2 cellular contexts compared by ENCODE assay signal in the genomic region with DNA sequence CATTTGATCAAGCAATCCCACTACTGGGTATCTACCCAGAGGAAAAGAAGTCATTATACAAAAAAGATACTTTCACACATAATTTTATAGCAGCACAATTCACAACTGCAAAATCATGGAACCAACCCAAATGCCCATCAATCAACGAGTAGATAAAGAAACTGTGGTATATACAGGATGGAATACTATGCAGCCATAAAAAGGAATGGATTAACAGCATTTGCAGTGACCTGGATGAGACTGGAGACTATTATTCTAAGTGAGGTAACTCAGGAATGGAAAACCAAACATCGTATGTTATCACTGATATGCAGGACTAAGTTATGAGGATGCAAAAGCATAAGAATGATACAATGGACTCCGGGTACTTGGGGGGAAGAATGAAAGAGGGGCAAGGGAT. TPM values are rescaled to one million over a fixed set of nuclear protein-coding genes. Genes with fewer than 3 reads are reported as not detected.
"Had no signal": no experiment of that assay in that cellular context is flagged by ENCODE, and none has a peak within 500 bp of the region (broad histone marks: within the 10 kb centered on the region; RNA-seq: fewer than 3 reads in every experiment).

No MANE protein-coding gene starts in this region.

RNA-seq across cellular contexts. Expression of a gene that starts 45.9 kb away (rescaled TPM):
- total RNA-seq: activated B cell treated with CpG ODN at 0.5 μM for 24 hours had no signal
- polyA plus RNA-seq: aorta had no signal
